In genomic region chr2:7609556-7610323, GRCh38 we compare ENCODE assay signal across 8 cellular contexts.
A peak's percentile ranks its signal among the peaks of the same experiment; 100 is the strongest.
DNase-seq lines count a peak whose midpoint lies in the region; ATAC-seq lines count a peak whose summit lies in the region.
"Had no signal": no experiment of that assay in that cellular context is flagged by ENCODE, and none has a peak within 500 bp of the region (broad histone marks: within the 10 kb centered on the region; RNA-seq: fewer than 3 reads in every experiment).

No MANE protein-coding gene starts in this region.

- peak; percentile 73 for ATAC-seq in GM18502 (IDR thresholded peaks at IDR 0.05; ENCODE audit: poor library complexity, unreplicated experiment)
- peak; percentile 57 for ATAC-seq in GM21619 (IDR thresholded peaks at IDR 0.05; ENCODE audit: unreplicated experiment)
- ATAC-seq in GM19467 (IDR thresholded peaks at IDR 0.05; ENCODE audit: unreplicated experiment) = no peak

- peak; percentile 37 for DNase-seq in NOMO-1 treated with dmso at 0.1 percent for 144 hours (lab: John Stamatoyannopoulos, UW; ENCODE audit: unreplicated experiment)
- peak; percentile 7 for DNase-seq in inferior parietal cortex (ENCODE audit: extremely low spot score)
- no peak for DNase-seq in epidermal melanocyte (ENCODE audit: insufficient read length, low spot score)
- no peak for DNase-seq in NCI-H345 treated with DMSO at 0.1 percent for 48 hours (lab: John Stamatoyannopoulos, UW; ENCODE audit: unreplicated experiment)
- DNase-seq: SHP77 had no signal

Comparison
In these comparisons a context has a peak if more than half of its experiments do, and no peak if none do; other contexts are left out.
1. DNase-seq: peak in NOMO-1 treated with dmso at 0.1 percent for 144 hours (single experiment) and inferior parietal cortex (single experiment); none in epidermal melanocyte (single experiment) and NCI-H345 treated with DMSO at 0.1 percent for 48 hours (single experiment).